ENCODE assay signal across 8 cellular contexts in genomic region chr6:75935473-75935793, GRCh38.
DNase-seq lines count a peak whose midpoint lies in the region; ATAC-seq and TF ChIP-seq lines count a peak whose summit lies in the region.

No MANE protein-coding gene starts in this region.

- H3K27ac ChIP-seq in HUES64 (ENCODE audit: low read depth, low read length): no peak overlapping the region; the same call in 1 of the 2 replicates

- no peak for TF ChIP-seq CTCF in fibroblast of mammary gland (conservative IDR thresholded peaks at IDR 0.05; ENCODE audit: control insufficient read depth, insufficient read depth, low read depth, low read length)

- DNase-seq in fibroblast of mammary gland (ENCODE audit: low read depth) (no peak), skeletal muscle cell (ENCODE audit: low read depth) (no peak), DMS153 treated with DMSO at 0.1 percent for 48 hours (lab: John Stamatoyannopoulos, UW; ENCODE audit: unreplicated experiment) (no peak), NCI-H748 treated with DMSO at 0.1 percent for 48 hours (lab: John Stamatoyannopoulos, UW) (no peak)
- no peak for DNase-seq in activated CD4-positive, alpha-beta T cell treated with anti-CD3 and anti-CD28 coated beads for 1 hour

- 9% methylated on average over 9 of the region's 12 CpGs for WGBS in HUES64

- no peaks in the 10 kb centered on the region for H3K9me3 ChIP-seq in HUES64 (ENCODE audit: insufficient read depth, low read depth, low read length)

- 0 out of 2 replicates have a peak overlapping the region, but pooled peaks have one; percentile 15 for H3K9ac ChIP-seq in HUES64 (ENCODE audit: low read depth, low read length)

- H3K4me3 ChIP-seq in HUES64 (ENCODE audit: low read length) (peak overlapping the region; percentile 55), fibroblast of mammary gland (ENCODE audit: control insufficient read depth, low read depth, low read length) (peak overlapping the region; percentile 44), skeletal muscle cell (ENCODE audit: low read depth, low read length) (peak overlapping the region; percentile 49)

- H3K27me3 ChIP-seq in HUES64 (ENCODE audit: insufficient read depth, low read length): peaks cover 19% of the 10 kb centered on the region

- peaks cover 12% of the 10 kb centered on the region for H3K4me1 ChIP-seq in HUES64 (ENCODE audit: insufficient read depth, low read length)

- no peaks in the 10 kb centered on the region for H3K36me3 ChIP-seq in HUES64 (ENCODE audit: insufficient read depth, low read length)

- peak; percentile 21 for ATAC-seq in GM19397 (IDR thresholded peaks at IDR 0.05; ENCODE audit: unreplicated experiment)
- ATAC-seq in GM21529 (IDR thresholded peaks at IDR 0.05; ENCODE audit: unreplicated experiment): no peak
